7 cellular contexts compared by ENCODE assay signal in genomic region chr12:101671157-101671791, GRCh38. TPM values are rescaled to one million over a fixed set of nuclear protein-coding genes. Genes with fewer than 3 reads are reported as not detected.
DNase-seq lines count a peak whose midpoint lies in the region; ATAC-seq, FAIRE-seq and TF ChIP-seq lines count a peak whose summit lies in the region.

No MANE protein-coding gene starts in this region.

- no peak overlapping the region for H3K9ac ChIP-seq in kidney (ENCODE audit: low read length in 2 of 2)

- H3K27ac ChIP-seq in kidney (ENCODE audit: low read depth in 2 of 2, low read length in 2 of 2), result no peak overlapping the region

- peaks cover 0 to 2% of the 10 kb centered on the region in 2 donors for H3K4me1 ChIP-seq in kidney (ENCODE audit: control insufficient read depth in 1 of 2, insufficient read depth in 1 of 2, low read depth in 1 of 2, low read length in 2 of 2)

- FAIRE-seq in kidney (lab: Jason Lieb, UNC), result no peak

- intact Hi-C loops in Right ventricle myocardium superior (cut with DNase I), result no loop called here
- intact Hi-C loops in kidney (cut with DNase I), result no loop called here

- DNase-seq in RPMI8226 (peak; percentile 45), Right ventricle myocardium superior (no peak), left lobe of liver (ENCODE audit: low spot score) (no peak), kidney (no peak), NCI-H1694 treated with DMSO at 0.1 percent for 48 hours (lab: John Stamatoyannopoulos, UW) (no peak)

- TF ChIP-seq CTCF in kidney (IDR thresholded peaks at IDR 0.05; ENCODE audit: borderline replicate concordance, extremely low read depth, insufficient read depth), result no peak

- no peak overlapping the region for H3K4me3 ChIP-seq in kidney (ENCODE audit: low read length in 2 of 2)

- ATAC-seq in GM19035 (IDR thresholded peaks at IDR 0.05; ENCODE audit: unreplicated experiment), result peak; percentile 86
- ATAC-seq in HG02852 (IDR thresholded peaks at IDR 0.05; ENCODE audit: unreplicated experiment), result peak; percentile 88
- ATAC-seq in Right ventricle myocardium superior (ENCODE audit: poor library complexity), result peak; percentile 69
- no peak for ATAC-seq in left lobe of liver

- H3K36me3 ChIP-seq in kidney (ENCODE audit: control insufficient read depth in 1 of 2, insufficient read depth in 2 of 2, low read length in 2 of 2), result no peaks in the 10 kb centered on the region

- H3K9me3 ChIP-seq in kidney (ENCODE audit: control insufficient read depth in 1 of 2, low read length in 2 of 2), result no peaks in the 10 kb centered on the region

RNA-seq across cellular contexts. Expression of gene CHPT1, which starts 26.2 kb away (rescaled TPM):
- total RNA-seq in Right ventricle myocardium superior (139 TPM), left lobe of liver (78.3 TPM), kidney (32.1 TPM)
- polyA plus RNA-seq in kidney (ENCODE audit: insufficient read depth, low read depth, low replicate concordance), result 65.5 TPM
